Comparison of ENCODE assay signal across 26 cellular contexts in the genomic region with DNA sequence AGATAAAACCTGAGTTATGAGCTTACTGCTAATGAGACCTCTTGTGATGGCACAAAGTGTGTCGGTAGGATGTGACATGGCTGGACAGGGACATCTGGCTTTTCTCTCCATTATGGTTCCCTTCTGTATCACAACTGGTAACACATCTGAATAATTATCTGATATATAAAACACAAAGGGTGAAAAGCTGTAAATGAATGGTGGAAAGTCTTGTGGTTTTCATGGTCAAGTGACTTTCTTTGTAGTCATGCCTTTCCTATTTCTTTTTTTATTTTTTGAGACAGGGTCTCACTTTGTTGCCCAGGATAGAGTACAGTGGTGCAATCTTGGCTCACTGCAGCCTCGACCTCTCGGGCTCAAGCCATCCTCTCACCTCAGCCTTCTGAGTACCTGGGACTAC. TPM values are rescaled to one million over a fixed set of nuclear protein-coding genes. Genes with fewer than 3 reads are reported as not detected.
DNase-seq lines count a peak whose midpoint lies in the region; ATAC-seq and TF ChIP-seq lines count a peak whose summit lies in the region.
"Had no signal": no experiment of that assay in that cellular context is flagged by ENCODE, and none has a peak within 500 bp of the region (broad histone marks: within the 10 kb centered on the region; RNA-seq: fewer than 3 reads in every experiment).

No MANE protein-coding gene starts in this region.

- H3K4me3 Mint-ChIP-seq in activated CD4-positive, alpha-beta T cell treated with anti-CD3 and anti-CD28 coated beads, Interleukin-2, amount 10 ng/mL, durations not matched to agents 24 days and 14 days = no peak overlapping the region
- H3K4me3 Mint-ChIP-seq: activated CD8-positive, alpha-beta T cell treated with anti-CD3 and anti-CD28 coated beads for 36 hours; GM23338; natural killer cell treated with Interleukin-12 subunit alpha and Interleukin-12 subunit beta and Interleukin-15 and Interleukin-18, amount 100 ng/mL, for 72 hours; T-helper 1 cell treated with Interleukin-12 subunit alpha and Interleukin-12 subunit beta and Interleukin-4 antibody, amounts not matched to agents 30 μg/mL and 1 μg/mL, for 36 hours had no signal

- H2AFZ ChIP-seq in mammary epithelial cell (ENCODE audit: low read depth, low read length) (no peak overlapping the region), osteoblast (ENCODE audit: low read length) (no peak overlapping the region)
- H2AFZ ChIP-seq: GM23338 had no signal

- no peaks in the 10 kb centered on the region for H3K4me1 Mint-ChIP-seq in activated CD4-positive, alpha-beta T cell treated with anti-CD3 and anti-CD28 coated beads, Interleukin-2, amount 10 ng/mL, durations not matched to agents 24 days and 14 days
- H3K4me1 Mint-ChIP-seq: GM23338 had no signal

- H3K9me3 Mint-ChIP-seq in activated CD4-positive, alpha-beta T cell treated with anti-CD3 and anti-CD28 coated beads, Interleukin-2, amount 10 ng/mL, durations not matched to agents 24 days and 14 days = no peaks in the 10 kb centered on the region
- H3K9me3 Mint-ChIP-seq: natural killer cell treated with Interleukin-12 subunit alpha and Interleukin-12 subunit beta and Interleukin-15 and Interleukin-18, amount 100 ng/mL, for 72 hours; T-helper 1 cell treated with Interleukin-12 subunit alpha and Interleukin-12 subunit beta and Interleukin-4 antibody, amounts not matched to agents 30 μg/mL and 1 μg/mL, for 36 hours had no signal

- DNase-seq in NCI-H187 treated with DMSO at 0.1 percent for 48 hours (lab: John Stamatoyannopoulos, UW) (peak; percentile 34), mammary epithelial cell (no peak), osteoblast (ENCODE audit: insufficient read length, low spot score, missing footprints) (no peak), NOMO-1 treated with dmso at 0.1 percent for 144 hours (lab: John Stamatoyannopoulos, UW; ENCODE audit: unreplicated experiment) (no peak), ureter (ENCODE audit: low spot score) (no peak)
- no peak for DNase-seq in activated CD4-positive, alpha-beta T cell treated with anti-CD3 and anti-CD28 coated beads, Interleukin-2, amount 10 ng/mL, durations not matched to agents 24 days and 14 days
- DNase-seq: activated CD4-positive, alpha-beta T cell treated with anti-CD3 and anti-CD28 coated beads for 1 hour; activated CD8-positive, alpha-beta T cell treated with anti-CD3 and anti-CD28 coated beads for 36 hours; Calu3; central memory CD4-positive, alpha-beta T cell; dermis blood vessel endothelial cell; Kasumi-1; lower lobe of right lung; mucosa of descending colon; NCI-H2171 treated with DMSO at 0.1 percent for 48 hours; NCI-H524 treated with DMSO at 0.1 percent for 48 hours; small intestine; stimulated activated CD4-positive, alpha-beta T cell treated with anti-CD3 and anti-CD28 coated beads, Interleukin-2, amount 100 ng/mL, for 24 hours had no signal

- H3K9me3 ChIP-seq in BLaER1 = peaks cover 7% of the 10 kb centered on the region; the same call in 1 of the 2 replicates
- no peaks in the 10 kb centered on the region for H3K9me3 ChIP-seq in mammary epithelial cell (replicated peaks; ENCODE audit: insufficient read depth, low read length)
- no peaks in the 10 kb centered on the region for H3K9me3 ChIP-seq in osteoblast (ENCODE audit: low read depth, low read length)
- H3K9me3 ChIP-seq: lower lobe of right lung, mucosa of descending colon had no signal

- H3K4me2 ChIP-seq in BLaER1 = peak overlapping the region; percentile 63
- H3K4me2 ChIP-seq in mammary epithelial cell (ENCODE audit: insufficient read depth, low read depth, low read length) = no peak overlapping the region
- no peak overlapping the region for H3K4me2 ChIP-seq in osteoblast (ENCODE audit: insufficient read depth, low read length)
- H3K4me2 ChIP-seq: GM23338 had no signal

- 100% methylated on average over 3 of the region's 3 CpGs for WGBS in mammary epithelial cell (ENCODE audit: low coverage, missing lambda C conversion rate)

- H3K9ac ChIP-seq in BLaER1 (no peak overlapping the region), mammary epithelial cell (ENCODE audit: insufficient read depth, low read length) (no peak overlapping the region)

- dilution Hi-C loops in mammary epithelial cell (cut with HindIII; ENCODE audit: low sequenced_read_pairs) = no loop called here

- H3K4me1 ChIP-seq in BLaER1 = peaks cover 45% of the 10 kb centered on the region
- peaks cover 4% of the 10 kb centered on the region for H3K4me1 ChIP-seq in mammary epithelial cell (ENCODE audit: insufficient read depth, low read length)
- peaks cover 5% of the 10 kb centered on the region for H3K4me1 ChIP-seq in osteoblast (ENCODE audit: insufficient read depth, low read length)
- H3K4me1 ChIP-seq: lower lobe of right lung had no signal

- CTCF ChIA-PET in mammary epithelial cell (lab: Charles Lee; ENCODE audit: low non-redundant PET) = no interaction called here

- no peaks in the 10 kb centered on the region for H3K36me3 ChIP-seq in BLaER1
- no peaks in the 10 kb centered on the region for H3K36me3 ChIP-seq in mammary epithelial cell (ENCODE audit: insufficient read depth, low read length)
- no peaks in the 10 kb centered on the region for H3K36me3 ChIP-seq in osteoblast (ENCODE audit: insufficient read depth, low read length)
- H3K36me3 ChIP-seq: lower lobe of right lung had no signal

- H3K27ac Mint-ChIP-seq in activated CD4-positive, alpha-beta T cell treated with anti-CD3 and anti-CD28 coated beads, Interleukin-2, amount 10 ng/mL, durations not matched to agents 24 days and 14 days = no peak overlapping the region
- H3K27ac Mint-ChIP-seq: activated CD8-positive, alpha-beta T cell treated with anti-CD3 and anti-CD28 coated beads for 36 hours; GM23338; natural killer cell treated with Interleukin-12 subunit alpha and Interleukin-12 subunit beta and Interleukin-15 and Interleukin-18, amount 100 ng/mL, for 72 hours; T-helper 1 cell treated with Interleukin-12 subunit alpha and Interleukin-12 subunit beta and Interleukin-4 antibody, amounts not matched to agents 30 μg/mL and 1 μg/mL, for 36 hours had no signal

- peaks cover 4% of the 10 kb centered on the region for H3K27me3 Mint-ChIP-seq in activated CD4-positive, alpha-beta T cell treated with anti-CD3 and anti-CD28 coated beads, Interleukin-2, amount 10 ng/mL, durations not matched to agents 24 days and 14 days

- intact Hi-C loops in mammary epithelial cell (cut with micrococcal nuclease) = no loop called here
- intact Hi-C loops in activated CD4-positive, alpha-beta T cell treated with anti-CD3 and anti-CD28 coated beads, Interleukin-2, amount 10 ng/mL, durations not matched to agents 24 days and 14 days (cut with micrococcal nuclease) = no loop called here

- H3K36me3 Mint-ChIP-seq in activated CD4-positive, alpha-beta T cell treated with anti-CD3 and anti-CD28 coated beads, Interleukin-2, amount 10 ng/mL, durations not matched to agents 24 days and 14 days (ENCODE audit: low read depth) = no peaks in the 10 kb centered on the region

- H4K20me1 ChIP-seq in BLaER1 (no peaks in the 10 kb centered on the region), mammary epithelial cell (ENCODE audit: insufficient read depth, low read length) (no peaks in the 10 kb centered on the region), osteoblast (ENCODE audit: insufficient read depth, low read length) (no peaks in the 10 kb centered on the region)

- no peaks in the 10 kb centered on the region for H3K79me2 ChIP-seq in mammary epithelial cell (ENCODE audit: insufficient read depth, low read length)
- no peaks in the 10 kb centered on the region for H3K79me2 ChIP-seq in osteoblast (ENCODE audit: insufficient read depth, low read length)

- ATAC-seq in GM19397 (IDR thresholded peaks at IDR 0.05; ENCODE audit: unreplicated experiment) = no peak
- ATAC-seq: activated CD8-positive, alpha-beta T cell treated with anti-CD3 and anti-CD28 coated beads for 36 hours; GM23338; natural killer cell treated with Interleukin-12 subunit alpha and Interleukin-12 subunit beta and Interleukin-15 and Interleukin-18, amount 100 ng/mL, for 72 hours had no signal

- in situ Hi-C loops in mammary epithelial cell (cut with MboI; ENCODE audit: low sequenced_read_pairs in 2 of 2) = no loop called here

- no peak overlapping the region for H3K27ac ChIP-seq in BLaER1
- peak overlapping the region; percentile 84 for H3K27ac ChIP-seq in mammary epithelial cell (ENCODE audit: insufficient read depth, low read depth, low read length)
- peak overlapping the region; percentile 77 for H3K27ac ChIP-seq in osteoblast (ENCODE audit: low read depth, low read length)
- H3K27ac ChIP-seq: C4-2B, HL-60, lower lobe of right lung, SK-N-MC had no signal

- TF ChIP-seq CTCF in mammary epithelial cell (conservative IDR thresholded peaks at IDR 0.05 in 1 of 2, IDR thresholded peaks at IDR 0.05 in 1 of 2; ENCODE audit: extremely low read depth in 1 of 2, insufficient read depth in 1 of 2, low read depth in 1 of 2, low read length in 2 of 2) = no peak
- no peak for TF ChIP-seq CTCF in osteoblast (IDR thresholded peaks at IDR 0.05; ENCODE audit: extremely low read depth, low read depth, low read length)

- BruUV-seq in mammary epithelial cell (replicated peaks; lab: Mats Ljungman, UMichigan) = no TSS peak

- no peaks in the 10 kb centered on the region for H3K27me3 ChIP-seq in BLaER1
- H3K27me3 ChIP-seq in mammary epithelial cell (ENCODE audit: insufficient read depth, low read length) = no peaks in the 10 kb centered on the region
- no peaks in the 10 kb centered on the region for H3K27me3 ChIP-seq in osteoblast (ENCODE audit: insufficient read depth, low read length)

- H3K4me3 ChIP-seq in BLaER1 (no peak overlapping the region), mammary epithelial cell (replicated peaks in 1 of 3; ENCODE audit: insufficient read depth in 1 of 3, low read depth in 2 of 3, low read length in 3 of 3) (no peak overlapping the region), osteoblast (ENCODE audit: insufficient read depth, low read length) (no peak overlapping the region)
- H3K4me3 ChIP-seq: GM23338, lower lobe of right lung, mucosa of descending colon, SK-N-MC had no signal

RNA-seq across cellular contexts. Expression of gene ZFHX3, which starts 35.3 kb away (rescaled TPM):
- total RNA-seq in mammary epithelial cell (10 to 100 TPM in 1 of 2 donors, 1 to 10 TPM in 1; 6.7 to 11.3 TPM), osteoblast (14.1 and 14.5 TPM in 2 replicates), ureter (60.8 TPM)
- 1.5 TPM for polyA plus RNA-seq in mammary epithelial cell
- polyA minus RNA-seq in mammary epithelial cell = 11.4 TPM
- total RNA-seq in activated CD4-positive, alpha-beta T cell treated with anti-CD3 and anti-CD28 coated beads, Interleukin-2, amount 10 ng/mL, durations not matched to agents 24 days and 14 days = 0.49 and 0.88 TPM in 2 replicates
